In genomic region chr4:84366111-84366510, GRCh38 we compare ENCODE assay signal across 26 cellular contexts.
DNase-seq lines count a peak whose midpoint lies in the region; ATAC-seq and TF ChIP-seq lines count a peak whose summit lies in the region.
"Had no signal": no experiment of that assay in that cellular context is flagged by ENCODE, and none has a peak within 500 bp of the region (broad histone marks: within the 10 kb centered on the region; RNA-seq: fewer than 3 reads in every experiment).

No MANE protein-coding gene starts in this region.

- H3K36me3 ChIP-seq in A673 (ENCODE audit: insufficient read depth, low read length, poor library complexity, severe bottlenecking) (no peaks in the 10 kb centered on the region), GM23248 (ENCODE audit: low read depth) (no peaks in the 10 kb centered on the region), kidney epithelial cell (ENCODE audit: control insufficient read depth, insufficient read depth, low read length) (no peaks in the 10 kb centered on the region), upper lobe of left lung (no peaks in the 10 kb centered on the region)
- H3K36me3 ChIP-seq: BLaER1, esophagus squamous epithelium, prostate gland, thyroid gland had no signal

- no TSS peak for BruUV-seq in A673 (replicated peaks; lab: Mats Ljungman, UMichigan)

- H3K4me1 ChIP-seq in A673 (ENCODE audit: insufficient read depth, low read length, poor library complexity, severe bottlenecking) (no peaks in the 10 kb centered on the region), GM23248 (ENCODE audit: insufficient read depth) (no peaks in the 10 kb centered on the region), upper lobe of left lung (no peaks in the 10 kb centered on the region)
- H3K4me1 ChIP-seq: BLaER1, body of pancreas, esophagus squamous epithelium, prostate gland, thyroid gland had no signal

- no peak for TF ChIP-seq CTCF in A673 (conservative IDR thresholded peaks at IDR 0.05; ENCODE audit: low read depth, low read length)
- no peak for TF ChIP-seq CTCF in kidney epithelial cell (IDR thresholded peaks at IDR 0.05; ENCODE audit: insufficient read depth, low read length, poor library complexity, severe bottlenecking)
- TF ChIP-seq CTCF in upper lobe of left lung (IDR thresholded peaks at IDR 0.05) = no peak

- no peaks in the 10 kb centered on the region for H3K9me2 ChIP-seq in GM23248 (ENCODE audit: insufficient read depth)

- POLR2A ChIA-PET in A673 (lab: Charles Lee; ENCODE audit: low non-redundant PET) = no interaction called here

- CTCF ChIA-PET in A673 (lab: Charles Lee) = no interaction called here

- H3K9me3 ChIP-seq in A673 (ENCODE audit: low read depth, low read length, poor library complexity, severe bottlenecking) (no peaks in the 10 kb centered on the region), GM23248 (ENCODE audit: low read depth) (no peaks in the 10 kb centered on the region), upper lobe of left lung (no peaks in the 10 kb centered on the region)
- H3K9me3 ChIP-seq: BLaER1, body of pancreas, prostate gland, thyroid gland had no signal

- no peak for ATAC-seq in upper lobe of left lung (ENCODE audit: low FRiP score in 2 of 2)
- ATAC-seq: activated CD4-positive, alpha-beta T cell treated with anti-CD3 and anti-CD28 coated beads for 36 hours; activated CD8-positive, alpha-beta T cell treated with anti-CD3 and anti-CD28 coated beads, Interleukin-2, amount 10 ng/mL, durations not matched to agents 7 days and 5 days; body of pancreas; HCT116; left lobe of liver; Right ventricle myocardium inferior had no signal

- H2AFZ ChIP-seq in GM23248 = no peak overlapping the region

- H3K9ac ChIP-seq in GM23248 = no peak overlapping the region
- H3K9ac ChIP-seq: BLaER1 had no signal

- no peaks in the 10 kb centered on the region for H3F3A ChIP-seq in GM23248 (ENCODE audit: insufficient read depth)

- H3K4me2 ChIP-seq in GM23248 (ENCODE audit: unreplicated experiment) = no peak overlapping the region
- H3K4me2 ChIP-seq: BLaER1 had no signal

- no peak overlapping the region for H3K27ac ChIP-seq in A673 (ENCODE audit: low read depth, low read length, poor library complexity, severe bottlenecking)
- H3K27ac ChIP-seq in GM23248 = no peak overlapping the region
- H3K27ac ChIP-seq in upper lobe of left lung = no peak overlapping the region
- H3K27ac ChIP-seq: BLaER1, body of pancreas, esophagus squamous epithelium, prostate gland, thyroid gland had no signal

- no peak for TF ChIP-seq POLR2A in upper lobe of left lung (IDR thresholded peaks at IDR 0.05)

- H3K27me3 ChIP-seq in A673 (replicated peaks; ENCODE audit: insufficient read depth, low read depth, low read length, poor library complexity) (peaks cover 49% of the 10 kb centered on the region), GM23248 (replicated peaks; ENCODE audit: insufficient read depth) (no peaks in the 10 kb centered on the region), kidney epithelial cell (ENCODE audit: control insufficient read depth, insufficient read depth, low read length) (no peaks in the 10 kb centered on the region), upper lobe of left lung (no peaks in the 10 kb centered on the region)
- H3K27me3 ChIP-seq: BLaER1, body of pancreas, esophagus squamous epithelium, thyroid gland had no signal

- in situ Hi-C loops in GM23248 (cut with MboI) = no loop called here

- 7 to 13% methylated on average over 3 of the region's 3 CpGs for WGBS in GM23248 (ENCODE audit: low coverage in 1 of 2, low lambda C conversion rate in 2 of 2, missing lambda C conversion rate in 2 of 2), 2 experiments
- 56 to 59% methylated on average over 3 of the region's 3 CpGs for WGBS in upper lobe of left lung, 2 donors

- H3K79me2 ChIP-seq in GM23248 (ENCODE audit: insufficient read depth) = no peaks in the 10 kb centered on the region

- H3K4me3 ChIP-seq in A673 (ENCODE audit: low read depth, low read length, poor library complexity, severe bottlenecking) = no peak overlapping the region
- H3K4me3 ChIP-seq in GM23248 = no peak overlapping the region
- no peak overlapping the region for H3K4me3 ChIP-seq in kidney epithelial cell (ENCODE audit: low read depth, low read length)
- no peak overlapping the region for H3K4me3 ChIP-seq in upper lobe of left lung
- H3K4me3 ChIP-seq: BLaER1, body of pancreas, esophagus squamous epithelium, prostate gland, thyroid gland had no signal

- intact Hi-C loops in A673 (cut with micrococcal nuclease; ENCODE audit: unreplicated experiment) = no loop called here

- DNase-seq in A673 (ENCODE audit: low spot score) (peak; percentile 55), GM23248 (peak; percentile 2), NCI-H446 (lab: John Stamatoyannopoulos, UW) (peak; percentile 24 to 76), kidney epithelial cell (ENCODE audit: low read depth) (peak; percentile 10), iPS-NIHi11 (ENCODE audit: low spot score) (no peak), upper lobe of left lung (no peak), NCI-H526 treated with DMSO at 0.1 percent for 48 hours (lab: John Stamatoyannopoulos, UW) (no peak)
- no peak for DNase-seq in stimulated activated naive CD4-positive, alpha-beta T cell (lab: John Stamatoyannopoulos, UW)
- DNase-seq: activated CD4-positive, alpha-beta T cell treated with anti-CD3 and anti-CD28 coated beads for 36 hours; activated CD8-positive, alpha-beta T cell treated with anti-CD3 and anti-CD28 coated beads, Interleukin-2, amount 10 ng/mL, durations not matched to agents 7 days and 5 days; activated effector memory CD4-positive, alpha-beta T cell treated with anti-CD3 and anti-CD28 coated beads, Interleukin-2, amount 50 U/mL, for 16 hours; activated T-cell treated with anti-CD3 and anti-CD28 coated beads for 4 hours; body of pancreas; DMS79; esophagus squamous epithelium; foreskin melanocyte; GF-D8; KG1; mesenchymal stem cell; NCI-H226; thyroid gland had no signal

- TF ChIP-seq EP300 in upper lobe of left lung (IDR thresholded peaks at IDR 0.05) = no peak

- H4K20me1 ChIP-seq in GM23248 (ENCODE audit: insufficient read depth) = no peaks in the 10 kb centered on the region
- H4K20me1 ChIP-seq: BLaER1 had no signal

Comparison
In these comparisons a context has a peak if more than half of its experiments do, and no peak if none do; other contexts are left out.
1. DNase-seq: peak in A673 (single experiment), GM23248 (single experiment), NCI-H446 (2 of 2) and kidney epithelial cell (single experiment); none in stimulated activated naive CD4-positive, alpha-beta T cell (0 of 6), iPS-NIHi11 (single experiment), upper lobe of left lung (0 of 2) and NCI-H526 treated with DMSO at 0.1 percent for 48 hours (single experiment).